Comparison of ENCODE assay signal across 11 cellular contexts in the genomic region with DNA sequence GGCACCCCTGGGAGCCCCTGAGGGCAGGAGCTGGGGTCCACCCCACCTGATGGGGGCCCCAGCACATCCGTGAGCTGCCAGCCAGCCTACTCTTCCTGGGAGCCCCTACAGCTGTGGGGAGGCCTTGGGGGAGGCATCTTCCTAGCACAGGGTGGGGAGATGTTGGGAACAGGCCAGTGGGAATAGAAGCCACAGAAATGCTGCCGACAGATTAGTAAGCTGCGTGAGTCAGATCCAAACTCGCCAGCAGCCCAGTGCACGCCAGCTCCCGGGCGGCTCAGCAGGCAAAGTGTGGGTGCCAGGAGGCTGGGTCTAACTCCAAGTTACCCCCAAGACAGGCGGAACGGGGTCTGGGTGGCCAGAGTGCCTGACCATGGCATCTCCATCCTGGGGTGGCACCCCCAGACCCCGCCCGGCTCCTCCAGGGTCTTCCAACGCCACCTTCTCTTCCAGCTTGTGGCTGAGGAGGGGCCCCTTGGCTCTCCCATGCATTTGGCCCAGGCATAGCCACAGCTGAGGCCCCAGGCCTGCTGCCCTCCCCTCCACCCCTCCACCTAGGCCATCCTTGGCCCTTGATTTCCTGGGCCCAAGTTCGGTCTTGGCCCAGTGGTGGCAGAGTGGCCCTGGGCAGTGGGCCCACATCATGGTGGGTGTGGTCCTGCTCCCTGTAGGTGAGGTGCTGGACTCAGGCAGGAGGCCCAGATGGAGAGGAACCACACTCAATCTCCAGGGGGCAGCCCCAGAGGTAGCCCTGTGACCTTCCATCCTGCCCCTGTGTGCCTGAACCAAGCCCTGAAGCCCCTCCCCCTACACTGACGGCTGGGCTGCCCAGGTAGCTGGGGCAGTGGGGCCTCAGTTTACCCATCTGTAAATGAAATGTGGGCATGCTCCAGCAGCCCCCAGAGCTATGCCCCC. TPM values are rescaled to one million over a fixed set of nuclear protein-coding genes. Genes with fewer than 3 reads are reported as not detected.
DNase-seq lines count a peak whose midpoint lies in the region; ATAC-seq and TF ChIP-seq lines count a peak whose summit lies in the region.
"Had no signal": no experiment of that assay in that cellular context is flagged by ENCODE, and none has a peak within 500 bp of the region (broad histone marks: within the 10 kb centered on the region; RNA-seq: fewer than 3 reads in every experiment).

No MANE protein-coding gene starts in this region.

- H3K27me3 ChIP-seq in tibial nerve = no peaks in the 10 kb centered on the region

- no peak for TF ChIP-seq CTCF in tibial nerve (IDR thresholded peaks at IDR 0.05)
- TF ChIP-seq CTCF in GM10248 (IDR thresholded peaks at IDR 0.05; ENCODE audit: control extremely low read depth, extremely low read depth, low read depth, missing control alignments) = no peak

- peak; percentile 41 for DNase-seq in activated CD8-positive, alpha-beta memory T cell treated with anti-CD3 and anti-CD28 coated beads for 24 hours
- no peak for DNase-seq in activated CD8-positive, alpha-beta memory T cell treated with anti-CD3 and anti-CD28 coated beads, Interleukin-2, amount 10 ng/mL, durations not matched to agents 7 days and 5 days
- DNase-seq in amniotic epithelial cell (ENCODE audit: low read depth) (peak; percentile 94), iris pigment epithelial cell (ENCODE audit: low read depth) (peak; percentile 96), tibial nerve (ENCODE audit: low spot score in 2 of 2) (peak; percentile 50 to 52), D341Med (ENCODE audit: low spot score) (no peak), GM10248 (ENCODE audit: extremely low spot score) (no peak), NK-92 (lab: John Stamatoyannopoulos, UW; ENCODE audit: unreplicated experiment) (no peak)
- DNase-seq: activated CD8-positive, alpha-beta T cell treated with anti-CD3 and anti-CD28 coated beads for 36 hours had no signal

- peak in 1 of 2 donors; percentile 20 for TF ChIP-seq EP300 in tibial nerve (IDR thresholded peaks at IDR 0.05)

- peaks cover 4% of the 10 kb centered on the region for H3K27me3 Mint-ChIP-seq in activated CD8-positive, alpha-beta memory T cell treated with anti-CD3 and anti-CD28 coated beads, Interleukin-2, amount 10 ng/mL, durations not matched to agents 7 days and 5 days
- H3K27me3 Mint-ChIP-seq: CD4-positive, alpha-beta T cell had no signal

- H3K9me3 Mint-ChIP-seq in activated CD8-positive, alpha-beta memory T cell treated with anti-CD3 and anti-CD28 coated beads, Interleukin-2, amount 10 ng/mL, durations not matched to agents 7 days and 5 days (ENCODE audit: low read depth) = no peaks in the 10 kb centered on the region
- H3K9me3 Mint-ChIP-seq: activated CD8-positive, alpha-beta T cell treated with anti-CD3 and anti-CD28 coated beads for 36 hours; CD4-positive, alpha-beta T cell had no signal

- H3K9me3 ChIP-seq in tibial nerve = peaks cover 0 to 4% (median 0%) of the 10 kb centered on the region in 4 donors

- no peak for TF ChIP-seq POLR2A in tibial nerve (IDR thresholded peaks at IDR 0.05)

- POLR2A ChIA-PET in GM10248 (lab: Yijun Ruan, JAX) = no interaction called here

- H3K27ac Mint-ChIP-seq in activated CD8-positive, alpha-beta memory T cell treated with anti-CD3 and anti-CD28 coated beads, Interleukin-2, amount 10 ng/mL, durations not matched to agents 7 days and 5 days = no peak overlapping the region
- H3K27ac Mint-ChIP-seq: activated CD8-positive, alpha-beta T cell treated with anti-CD3 and anti-CD28 coated beads for 36 hours; CD4-positive, alpha-beta T cell had no signal

- H3K4me3 Mint-ChIP-seq in activated CD8-positive, alpha-beta memory T cell treated with anti-CD3 and anti-CD28 coated beads, Interleukin-2, amount 10 ng/mL, durations not matched to agents 7 days and 5 days = no peak overlapping the region
- H3K4me3 Mint-ChIP-seq: activated CD8-positive, alpha-beta T cell treated with anti-CD3 and anti-CD28 coated beads for 36 hours; CD4-positive, alpha-beta T cell had no signal

- no peaks in the 10 kb centered on the region for H3K36me3 ChIP-seq in tibial nerve

- no peak for ATAC-seq in activated CD8-positive, alpha-beta memory T cell treated with anti-CD3 and anti-CD28 coated beads, Interleukin-2, amount 10 ng/mL, durations not matched to agents 7 days and 5 days
- ATAC-seq: activated CD8-positive, alpha-beta T cell treated with anti-CD3 and anti-CD28 coated beads for 36 hours had no signal

- no peak overlapping the region for H3K4me3 ChIP-seq in tibial nerve

- peak overlapping the region in 3 of 4 donors; percentile 40 to 78 (median 71) for H3K27ac ChIP-seq in tibial nerve

- no peaks in the 10 kb centered on the region for H3K4me1 Mint-ChIP-seq in activated CD8-positive, alpha-beta memory T cell treated with anti-CD3 and anti-CD28 coated beads, Interleukin-2, amount 10 ng/mL, durations not matched to agents 7 days and 5 days

- WGBS in tibial nerve, 2 donors = 60 to 82% methylated on average over 9 to 12 of the region's 14 CpGs

- H3K36me3 Mint-ChIP-seq in activated CD8-positive, alpha-beta memory T cell treated with anti-CD3 and anti-CD28 coated beads, Interleukin-2, amount 10 ng/mL, durations not matched to agents 7 days and 5 days = no peaks in the 10 kb centered on the region

- CTCF ChIA-PET in activated CD8-positive, alpha-beta memory T cell treated with anti-CD3 and anti-CD28 coated beads, Interleukin-2, amount 10 ng/mL, durations not matched to agents 7 days and 5 days (lab: Charles Lee) = no interaction called here
- CTCF ChIA-PET in GM10248 (lab: Yijun Ruan, JAX) = interaction anchor here (0.8 to 1.0 kb wide), 2 partner anchors 7 to 9 kb away, joined by 3 to 4 read pairs; no protein-coding TSS in a partner anchor

- H3K4me1 ChIP-seq in tibial nerve = peaks cover 0 to 37% (median 12%) of the 10 kb centered on the region in 4 donors

RNA-seq across cellular contexts. Expression of a gene that starts 15.4 kb away (rescaled TPM):
- total RNA-seq in activated CD8-positive, alpha-beta memory T cell treated with anti-CD3 and anti-CD28 coated beads, Interleukin-2, amount 10 ng/mL, durations not matched to agents 7 days and 5 days = not detected
- 1 to 10 TPM in 1 of 4 donors, under 1 TPM in 1, not detected in 2; 0.44 to 1.2 TPM for total RNA-seq in tibial nerve
- total RNA-seq: activated CD8-positive, alpha-beta T cell treated with anti-CD3 and anti-CD28 coated beads for 36 hours; CD4-positive, alpha-beta T cell; mononuclear cell had no signal

RNA-seq across cellular contexts. Expression of a gene that starts 25.6 kb away (rescaled TPM):
- total RNA-seq in activated CD8-positive, alpha-beta memory T cell treated with anti-CD3 and anti-CD28 coated beads, Interleukin-2, amount 10 ng/mL, durations not matched to agents 7 days and 5 days = not detected
- total RNA-seq in tibial nerve = not detected
- total RNA-seq: activated CD8-positive, alpha-beta T cell treated with anti-CD3 and anti-CD28 coated beads for 36 hours; CD4-positive, alpha-beta T cell; mononuclear cell had no signal

RNA-seq across cellular contexts. Expression of a gene that starts 53.0 kb away (rescaled TPM):
- not detected for total RNA-seq in activated CD8-positive, alpha-beta memory T cell treated with anti-CD3 and anti-CD28 coated beads, Interleukin-2, amount 10 ng/mL, durations not matched to agents 7 days and 5 days
- under 1 TPM in 1 of 4 donors, not detected in 3; 0.30 TPM for total RNA-seq in tibial nerve
- total RNA-seq: activated CD8-positive, alpha-beta T cell treated with anti-CD3 and anti-CD28 coated beads for 36 hours; CD4-positive, alpha-beta T cell; mononuclear cell had no signal

Comparison
In these comparisons a context has a peak if more than half of its experiments do, and no peak if none do; other contexts are left out.
1. DNase-seq: peak in activated CD8-positive, alpha-beta memory T cell treated with anti-CD3 and anti-CD28 coated beads for 24 hours (single experiment), amniotic epithelial cell (single experiment), iris pigment epithelial cell (single experiment) and tibial nerve (2 of 2); none in activated CD8-positive, alpha-beta memory T cell treated with anti-CD3 and anti-CD28 coated beads, Interleukin-2, amount 10 ng/mL, durations not matched to agents 7 days and 5 days (single experiment), D341Med (single experiment), GM10248 (single experiment) and NK-92 (single experiment).